17 cellular contexts compared by ENCODE assay signal in the genomic region with DNA sequence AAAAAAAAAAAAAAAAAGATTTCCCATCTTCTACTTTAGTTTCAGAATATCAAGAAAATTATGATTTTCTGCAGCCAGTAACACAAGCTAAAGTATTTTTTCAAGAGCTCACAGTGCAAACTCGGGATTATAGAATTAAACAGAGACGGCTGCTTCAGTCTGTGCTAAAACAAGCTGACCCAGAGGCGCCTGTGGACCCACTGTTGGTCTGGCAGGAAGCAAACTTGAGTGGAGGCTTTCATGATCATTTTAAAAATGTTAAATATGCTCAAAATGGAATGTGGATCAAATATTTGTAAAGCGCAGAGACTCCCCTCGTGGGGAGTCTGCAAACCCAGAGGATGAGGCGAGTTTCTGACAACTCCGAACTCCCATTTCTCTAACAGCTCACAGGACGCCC. TPM values are rescaled to one million over a fixed set of nuclear protein-coding genes. Genes with fewer than 3 reads are reported as not detected.
"Had no signal": no experiment of that assay in that cellular context is flagged by ENCODE, and none has a peak within 500 bp of the region (broad histone marks: within the 10 kb centered on the region; RNA-seq: fewer than 3 reads in every experiment).

No MANE protein-coding gene starts in this region.

- ATAC-seq: activated CD4-positive, alpha-beta T cell treated with anti-CD3 and anti-CD28 coated beads for 36 hours; lower lobe of right lung; stimulated activated naive CD8-positive, alpha-beta T cell treated with anti-CD3 and anti-CD28 coated beads, Interleukin-15, Interleukin-2, amounts not matched to agents 100 U/mL and 50 U/mL, for 24 hours had no signal

- H3K27ac Mint-ChIP-seq: activated CD4-positive, alpha-beta T cell treated with anti-CD3 and anti-CD28 coated beads for 36 hours; activated naive CD8-positive, alpha-beta T cell; naive B cell; T-helper 2 cell treated with Interferon-gamma antibody and Interleukin-4, amounts not matched to agents 5 μg/mL and 100 μg/mL, for 36 hours; type B pancreatic cell had no signal

- H3K4me3 Mint-ChIP-seq: activated CD4-positive, alpha-beta T cell treated with anti-CD3 and anti-CD28 coated beads for 36 hours; activated naive CD8-positive, alpha-beta T cell; naive B cell; T-helper 2 cell treated with Interferon-gamma antibody and Interleukin-4, amounts not matched to agents 5 μg/mL and 100 μg/mL, for 36 hours; type B pancreatic cell had no signal

- H3K9me3 ChIP-seq: lower lobe of right lung, SK-N-SH, suprapubic skin had no signal

- H3K9ac ChIP-seq: parathyroid adenoma, SK-N-SH had no signal

- DNase-seq: activated CD4-positive, alpha-beta T cell treated with anti-CD3 and anti-CD28 coated beads for 36 hours; activated CD4-positive, alpha-beta T cell treated with anti-CD3 and anti-CD28 coated beads, Interleukin-2, amount 50 U/mL, for 48 hours; amygdala; dorsolateral prefrontal cortex; foreskin fibroblast; hypothalamus; lower lobe of right lung; naive B cell; SK-N-SH; stimulated activated CD4-positive, alpha-beta T cell treated with anti-CD3 and anti-CD28 coated beads, Interleukin-12 subunit alpha, Interleukin-12 subunit beta, amount 100 ng/mL, for 4 hours; stimulated activated CD4-positive, alpha-beta T cell treated with anti-CD3 and anti-CD28 coated beads, Interleukin-1b, Interleukin-23, amount 100 ng/mL, for 48 hours; stimulated activated naive CD8-positive, alpha-beta T cell treated with anti-CD3 and anti-CD28 coated beads, Interleukin-15, Interleukin-2, amounts not matched to agents 100 U/mL and 50 U/mL, for 24 hours had no signal

- H3K4me3 ChIP-seq: dorsolateral prefrontal cortex, lower lobe of right lung, suprapubic skin had no signal

- H3K36me3 ChIP-seq: lower lobe of right lung, suprapubic skin had no signal

- H3K36me3 Mint-ChIP-seq: activated naive CD8-positive, alpha-beta T cell; naive B cell had no signal

- H3K4me1 Mint-ChIP-seq: activated CD4-positive, alpha-beta T cell treated with anti-CD3 and anti-CD28 coated beads for 36 hours; naive B cell had no signal

- H3K27me3 ChIP-seq: dorsolateral prefrontal cortex, suprapubic skin had no signal

- H3K4me1 ChIP-seq: lower lobe of right lung, parathyroid adenoma, suprapubic skin had no signal

- H3K27ac ChIP-seq: dorsolateral prefrontal cortex, lower lobe of right lung, parathyroid adenoma, suprapubic skin had no signal

RNA-seq across cellular contexts. Expression of a gene that starts 13.0 kb away (rescaled TPM):
- total RNA-seq: activated CD4-positive, alpha-beta T cell treated with anti-CD3 and anti-CD28 coated beads for 36 hours had no signal
